1 cellular context compared by ENCODE assay signal in genomic region chr5:61277781-61278180, GRCh38.
TF ChIP-seq lines count a peak whose summit lies in the region.

No MANE protein-coding gene starts in this region.

TF ChIP-seq in endothelial cell of umbilical vein, 7 proteins besides CTCF, POLR2A, EP300 and RAD21:
- TF ChIP-seq GATA2 (IDR thresholded peaks at IDR 0.05; ENCODE audit: insufficient read depth, insufficient read length, low read depth, low read length): no peak
- no peak for TF ChIP-seq MYC (IDR thresholded peaks at IDR 0.05; ENCODE audit: low read depth, low read length)
- TF ChIP-seq FOS (IDR thresholded peaks at IDR 0.05; ENCODE audit: borderline replicate concordance, insufficient read depth, low read length): no peak
- no peak for TF ChIP-seq MAX (IDR thresholded peaks at IDR 0.05; ENCODE audit: insufficient read depth, insufficient read length)
- TF ChIP-seq POLR2AphosphoS5 (IDR thresholded peaks at IDR 0.05; ENCODE audit: insufficient read depth, low read depth, low read length): no peak
- TF ChIP-seq JUN (IDR thresholded peaks at IDR 0.05; ENCODE audit: borderline replicate concordance, insufficient read depth, insufficient read length, low read depth): no peak
- no peak for TF ChIP-seq EZH2 (IDR thresholded peaks at IDR 0.05; ENCODE audit: borderline replicate concordance, low read depth, low read length, severe bottlenecking)
